In the genomic region with DNA sequence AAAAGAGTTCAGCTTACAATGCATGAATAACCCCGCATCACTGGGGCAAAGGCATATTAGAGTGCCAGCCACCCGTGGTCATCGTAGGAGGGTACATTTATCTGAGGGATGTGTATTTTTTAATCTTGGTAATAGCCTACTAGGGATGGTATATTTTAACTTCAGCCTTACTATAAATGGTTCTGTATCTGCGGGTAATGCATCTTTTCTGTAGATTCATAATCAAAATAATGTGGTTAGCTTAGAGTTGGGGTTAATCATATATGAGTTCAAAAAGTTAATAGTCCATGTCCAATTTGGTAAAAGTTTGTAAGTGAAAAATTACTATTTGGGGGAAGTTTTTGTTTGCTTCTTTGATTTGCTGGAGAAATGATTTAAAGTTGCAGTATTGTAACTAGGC, we compare ENCODE assay signal across 27 cellular contexts.
"Had no signal": no experiment of that assay in that cellular context is flagged by ENCODE, and none has a peak within 500 bp of the region (broad histone marks: within the 10 kb centered on the region; RNA-seq: fewer than 3 reads in every experiment).

No MANE protein-coding gene starts in this region.

- H3K27me3 ChIP-seq: colonic mucosa, dorsolateral prefrontal cortex, esophagus muscularis mucosa, esophagus squamous epithelium, foreskin keratinocyte, gastrocnemius medialis, gastroesophageal sphincter, heart left ventricle, heart right ventricle had no signal

- H3K4me3 ChIP-seq: colonic mucosa, coronary artery, dorsolateral prefrontal cortex, esophagus muscularis mucosa, esophagus squamous epithelium, gastrocnemius medialis, gastroesophageal sphincter, heart left ventricle, heart right ventricle had no signal

- H3K36me3 ChIP-seq: colonic mucosa, esophagus muscularis mucosa, esophagus squamous epithelium, gastrocnemius medialis, gastroesophageal sphincter, heart left ventricle, heart right ventricle had no signal

- FAIRE-seq: colon, endometrium, endothelial cell of umbilical vein had no signal

- DNase-seq: colonic mucosa; cortex of kidney; dermis blood vessel endothelial cell; dorsolateral prefrontal cortex; effector CD4-positive, alpha-beta T cell; effector CD8-positive, alpha-beta T cell; effector memory CD4-positive, alpha-beta T cell; effector memory CD8-positive, alpha-beta T cell; endodermal cell; erythroblast; esophagus squamous epithelium; foreskin fibroblast; foreskin keratinocyte; foreskin melanocyte; gastrocnemius medialis; glutamatergic neuron; head of caudate nucleus; heart left ventricle; heart right ventricle had no signal

- H3K4me1 ChIP-seq: colonic mucosa, esophagus muscularis mucosa, esophagus squamous epithelium, foreskin keratinocyte, gastroesophageal sphincter had no signal

- H3K9me3 ChIP-seq: colonic mucosa, esophagus muscularis mucosa, esophagus squamous epithelium, gastrocnemius medialis, gastroesophageal sphincter, heart left ventricle, heart right ventricle had no signal

- ATAC-seq: effector memory CD8-positive, alpha-beta T cell; esophagus mucosa; foreskin keratinocyte; gastrocnemius medialis; gastroesophageal sphincter; heart left ventricle; heart right ventricle had no signal

- H3K27ac ChIP-seq: colonic mucosa, coronary artery, dorsolateral prefrontal cortex, epithelial cell of prostate, esophagus muscularis mucosa, esophagus squamous epithelium, foreskin keratinocyte, gastrocnemius medialis, gastroesophageal sphincter, heart left ventricle, heart right ventricle had no signal
